Comparison of ENCODE assay signal across 1 cellular context in genomic region chr9:135669018-135669417, GRCh38.
TF ChIP-seq lines count a peak whose summit lies in the region.

No MANE protein-coding gene starts in this region.

TF ChIP-seq in K562, 482 proteins besides CTCF, POLR2A, EP300 and RAD21:
- TF ChIP-seq ZNF431 (CRISPR knock-in tag; IDR thresholded peaks at IDR 0.05) = peak; percentile 97
